ENCODE assay signal across 1 cellular context in genomic region chr1:111198836-111199235, GRCh38.
TF ChIP-seq lines count a peak whose summit lies in the region.

No MANE protein-coding gene starts in this region.

TF ChIP-seq in GM12878, 131 proteins besides CTCF, POLR2A, EP300 and RAD21:
- TF ChIP-seq ZBTB33 (IDR thresholded peaks at IDR 0.05) (no peak), POLR2AphosphoS5 (IDR thresholded peaks at IDR 0.05; ENCODE audit: low read length) (peak; percentile 49; the same call in 1 of the 2 replicates), IRF4 (IDR thresholded peaks at IDR 0.05; ENCODE audit: low read depth, low read length) (0 out of 2 replicates have a peak, but pooled peaks have one; percentile 1)
- TF ChIP-seq, protein P1, sequence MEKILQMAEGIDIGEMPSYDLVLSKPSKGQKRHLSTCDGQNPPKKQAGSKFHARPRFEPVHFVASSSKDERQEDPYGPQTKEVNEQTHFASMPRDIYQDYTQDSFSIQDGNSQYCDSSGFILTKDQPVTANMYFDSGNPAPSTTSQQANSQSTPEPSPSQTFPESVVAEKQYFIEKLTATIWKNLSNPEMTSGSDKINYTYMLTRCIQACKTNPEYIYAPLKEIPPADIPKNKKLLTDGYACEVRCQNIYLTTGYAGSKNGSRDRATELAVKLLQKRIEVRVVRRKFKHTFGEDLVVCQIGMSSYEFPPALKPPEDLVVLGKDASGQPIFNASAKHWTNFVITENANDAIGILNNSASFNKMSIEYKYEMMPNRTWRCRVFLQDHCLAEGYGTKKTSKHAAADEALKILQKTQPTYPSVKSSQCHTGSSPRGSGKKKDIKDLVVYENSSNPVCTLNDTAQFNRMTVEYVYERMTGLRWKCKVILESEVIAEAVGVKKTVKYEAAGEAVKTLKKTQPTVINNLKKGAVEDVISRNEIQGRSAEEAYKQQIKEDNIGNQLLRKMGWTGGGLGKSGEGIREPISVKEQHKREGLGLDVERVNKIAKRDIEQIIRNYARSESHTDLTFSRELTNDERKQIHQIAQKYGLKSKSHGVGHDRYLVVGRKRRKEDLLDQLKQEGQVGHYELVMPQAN (conservative IDR thresholded peaks at IDR 0.05): no peak
- TF ChIP-seq, protein P2, sequence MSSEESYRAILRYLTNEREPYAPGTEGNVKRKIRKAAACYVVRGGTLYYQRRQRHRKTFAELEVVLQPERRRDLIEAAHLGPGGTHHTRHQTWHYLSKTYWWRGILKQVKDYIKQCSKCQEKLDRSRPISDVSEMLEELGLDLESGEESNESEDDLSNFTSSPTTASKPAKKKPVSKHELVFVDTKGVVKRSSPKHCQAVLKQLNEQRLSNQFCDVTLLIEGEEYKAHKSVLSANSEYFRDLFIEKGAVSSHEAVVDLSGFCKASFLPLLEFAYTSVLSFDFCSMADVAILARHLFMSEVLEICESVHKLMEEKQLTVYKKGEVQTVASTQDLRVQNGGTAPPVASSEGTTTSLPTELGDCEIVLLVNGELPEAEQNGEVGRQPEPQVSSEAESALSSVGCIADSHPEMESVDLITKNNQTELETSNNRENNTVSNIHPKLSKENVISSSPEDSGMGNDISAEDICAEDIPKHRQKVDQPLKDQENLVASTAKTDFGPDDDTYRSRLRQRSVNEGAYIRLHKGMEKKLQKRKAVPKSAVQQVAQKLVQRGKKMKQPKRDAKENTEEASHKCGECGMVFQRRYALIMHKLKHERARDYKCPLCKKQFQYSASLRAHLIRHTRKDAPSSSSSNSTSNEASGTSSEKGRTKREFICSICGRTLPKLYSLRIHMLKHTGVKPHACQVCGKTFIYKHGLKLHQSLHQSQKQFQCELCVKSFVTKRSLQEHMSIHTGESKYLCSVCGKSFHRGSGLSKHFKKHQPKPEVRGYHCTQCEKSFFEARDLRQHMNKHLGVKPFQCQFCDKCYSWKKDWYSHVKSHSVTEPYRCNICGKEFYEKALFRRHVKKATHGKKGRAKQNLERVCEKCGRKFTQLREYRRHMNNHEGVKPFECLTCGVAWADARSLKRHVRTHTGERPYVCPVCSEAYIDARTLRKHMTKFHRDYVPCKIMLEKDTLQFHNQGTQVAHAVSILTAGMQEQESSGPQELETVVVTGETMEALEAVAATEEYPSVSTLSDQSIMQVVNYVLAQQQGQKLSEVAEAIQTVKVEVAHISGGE (CRISPR knock-in tag; IDR thresholded peaks at IDR 0.05): 0 out of 2 replicates have a peak, but pooled peaks have one; percentile 11
